ENCODE assay signal across 13 cellular contexts in genomic region chr2:216758431-216759155, GRCh38.
A peak's percentile ranks its signal among the peaks of the same experiment; 100 is the strongest.
DNase-seq lines count a peak whose midpoint lies in the region; ATAC-seq and TF ChIP-seq lines count a peak whose summit lies in the region.
"Had no signal": no experiment of that assay in that cellular context is flagged by ENCODE, and none has a peak within 500 bp of the region (broad histone marks: within the 10 kb centered on the region; RNA-seq: fewer than 3 reads in every experiment).

No MANE protein-coding gene starts in this region.

- TF ChIP-seq POLR2A in thyroid gland (IDR thresholded peaks at IDR 0.05): peak in 1 of 2 donors; percentile 40

- intact Hi-C loops in thyroid gland (cut with DNase I): no loop called here

- peaks cover 44% of the 10 kb centered on the region for H3K4me1 Mint-ChIP-seq in nephron progenitor cell

- WGBS in thyroid gland, 2 donors: 45 to 56% methylated on average over 5 of the region's 5 CpGs

- no peaks in the 10 kb centered on the region for H3K9me3 Mint-ChIP-seq in nephron progenitor cell

- H3K9me3 ChIP-seq in thyroid gland: no peaks in the 10 kb centered on the region

- H3K4me3 Mint-ChIP-seq in nephron progenitor cell: no peak overlapping the region

- H3K36me3 ChIP-seq in thyroid gland: no peaks in the 10 kb centered on the region

- peak overlapping the region; percentile 25 for H3K27ac Mint-ChIP-seq in nephron progenitor cell

- H3K4me1 ChIP-seq in thyroid gland: peaks cover 41 to 45% of the 10 kb centered on the region in 2 donors

- no peak for ATAC-seq in HG02938 (IDR thresholded peaks at IDR 0.05; ENCODE audit: unreplicated experiment)

- peak; percentile 15 for DNase-seq in NCI-H748 (lab: John Stamatoyannopoulos, UW; ENCODE audit: unreplicated experiment)
- no peak for DNase-seq in NCI-H748 treated with DMSO at 0.1 percent for 48 hours (lab: John Stamatoyannopoulos, UW)
- DNase-seq in nephron progenitor cell: no peak
- DNase-seq in thyroid gland: peak; percentile 75 to 79
- DNase-seq in activated CD8-positive, alpha-beta memory T cell treated with anti-CD3 and anti-CD28 coated beads for 24 hours: no peak
- DNase-seq: C1 segment of cervical spinal cord; NCI-H1105; NCI-H1694; NCI-H524; NK-92 treated with Interleukin-12 subunit alpha and Interleukin-12 subunit beta, amount 100 ng/mL, for 24 hours; SHP77 treated with DMSO at 0.1 percent for 48 hours had no signal

- H3K27me3 ChIP-seq in thyroid gland: no peaks in the 10 kb centered on the region

- H3K27me3 Mint-ChIP-seq in nephron progenitor cell (ENCODE audit: low read depth, poor library complexity): peaks cover 3% of the 10 kb centered on the region

- no peaks in the 10 kb centered on the region for H3K36me3 Mint-ChIP-seq in nephron progenitor cell (ENCODE audit: low read depth)

- peak overlapping the region; percentile 49 for H3K27ac ChIP-seq in VCaP
- H3K27ac ChIP-seq in thyroid gland: peak overlapping the region; percentile 85 to 91 (median 87)

- TF ChIP-seq CTCF in VCaP (conservative IDR thresholded peaks at IDR 0.05) (no peak), nephron progenitor cell (IDR thresholded peaks at IDR 0.05) (no peak), thyroid gland (IDR thresholded peaks at IDR 0.05) (peak in 2 of 6 experiments; percentile 18 to 25)

- H3K4me3 ChIP-seq in thyroid gland (replicated peaks in 1 of 3): no peak overlapping the region

Comparison
In these comparisons a context has a peak if more than half of its experiments do, and no peak if none do; other contexts are left out.
1. DNase-seq: peak in NCI-H748 (single experiment) and thyroid gland (2 of 2); none in NCI-H748 treated with DMSO at 0.1 percent for 48 hours (single experiment), nephron progenitor cell (single experiment) and activated CD8-positive, alpha-beta memory T cell treated with anti-CD3 and anti-CD28 coated beads for 24 hours (single experiment).